ENCODE assay signal across 13 cellular contexts in genomic region chr6:118679293-118679692, GRCh38. TPM values are rescaled to one million over a fixed set of nuclear protein-coding genes. Genes with fewer than 3 reads are reported as not detected.
DNase-seq lines count a peak whose midpoint lies in the region; ATAC-seq and TF ChIP-seq lines count a peak whose summit lies in the region.
"Had no signal": no experiment of that assay in that cellular context is flagged by ENCODE, and none has a peak within 500 bp of the region (broad histone marks: within the 10 kb centered on the region; RNA-seq: fewer than 3 reads in every experiment).

No MANE protein-coding gene starts in this region.

- H3K9me3 ChIP-seq in T-helper 17 cell (ENCODE audit: control insufficient read depth, low read length, poor library complexity, severe bottlenecking) (no peaks in the 10 kb centered on the region), heart left ventricle (no peaks in the 10 kb centered on the region), left lung (no peaks in the 10 kb centered on the region)
- H3K9me3 ChIP-seq: vagina had no signal

- peaks cover 9% of the 10 kb centered on the region for H3K36me3 Mint-ChIP-seq in activated naive CD4-positive, alpha-beta T cell treated with anti-CD3 and anti-CD28 coated beads, Interleukin-2, amount 50 U/mL, for 24 hours
- H3K36me3 Mint-ChIP-seq in activated naive CD4-positive, alpha-beta T cell treated with anti-CD3 and anti-CD28 coated beads, Interleukin-2, amount 50 U/mL, for 72 hours, result peaks cover 7 to 29% of the 10 kb centered on the region in 2 donors
- no peaks in the 10 kb centered on the region for H3K36me3 Mint-ChIP-seq in T-helper 17 cell (ENCODE audit: low read depth)

- H3K9me3 Mint-ChIP-seq in activated naive CD4-positive, alpha-beta T cell treated with anti-CD3 and anti-CD28 coated beads, Interleukin-2, amount 50 U/mL, for 24 hours, result peaks cover 9% of the 10 kb centered on the region
- peaks cover 12 to 13% of the 10 kb centered on the region in 2 donors for H3K9me3 Mint-ChIP-seq in activated naive CD4-positive, alpha-beta T cell treated with anti-CD3 and anti-CD28 coated beads, Interleukin-2, amount 50 U/mL, for 72 hours
- H3K9me3 Mint-ChIP-seq: memory B cell had no signal

- peak overlapping the region; percentile 12 for H3K4me3 Mint-ChIP-seq in activated naive CD4-positive, alpha-beta T cell treated with anti-CD3 and anti-CD28 coated beads, Interleukin-2, amount 50 U/mL, for 24 hours
- H3K4me3 Mint-ChIP-seq in T-helper 17 cell, result no peak overlapping the region
- H3K4me3 Mint-ChIP-seq: memory B cell had no signal

- H3K27ac Mint-ChIP-seq in activated naive CD4-positive, alpha-beta T cell treated with anti-CD3 and anti-CD28 coated beads, Interleukin-2, amount 50 U/mL, for 24 hours, result peak overlapping the region; percentile 69
- peak overlapping the region in 1 of 2 donors; percentile 62 for H3K27ac Mint-ChIP-seq in activated naive CD4-positive, alpha-beta T cell treated with anti-CD3 and anti-CD28 coated beads, Interleukin-2, amount 50 U/mL, for 72 hours
- H3K27ac Mint-ChIP-seq in T-helper 17 cell, result peak overlapping the region; percentile 77
- H3K27ac Mint-ChIP-seq: memory B cell had no signal

- H3K4me1 ChIP-seq in heart left ventricle (peaks cover 0 to 8% (median 0%) of the 10 kb centered on the region in 12 donors), left lung (no peaks in the 10 kb centered on the region)
- H3K4me1 ChIP-seq: vagina had no signal

- H3K36me3 ChIP-seq in heart left ventricle (no peaks in the 10 kb centered on the region), left lung (no peaks in the 10 kb centered on the region)
- H3K36me3 ChIP-seq: vagina had no signal

- no peak for TF ChIP-seq POLR2A in heart left ventricle (IDR thresholded peaks at IDR 0.05)

- H3K27ac ChIP-seq in heart left ventricle (no peak overlapping the region), left lung (no peak overlapping the region)
- H3K27ac ChIP-seq: vagina had no signal

- H3K4me1 Mint-ChIP-seq in activated naive CD4-positive, alpha-beta T cell treated with anti-CD3 and anti-CD28 coated beads, Interleukin-2, amount 50 U/mL, for 24 hours, result peaks cover 80% of the 10 kb centered on the region
- peaks cover 44% of the 10 kb centered on the region for H3K4me1 Mint-ChIP-seq in T-helper 17 cell

- intact Hi-C loops in heart left ventricle (cut with DNase I) (no loop called here), left lung (cut with DNase I) (no loop called here)

- no peak for DNase-seq in activated naive CD4-positive, alpha-beta T cell treated with anti-CD3 and anti-CD28 coated beads, Interleukin-2, amount 50 U/mL, for 72 hours (ENCODE audit: low spot score in 2 of 2)
- DNase-seq in T-helper 17 cell, result no peak
- DNase-seq in fibroblast of the aortic adventitia (ENCODE audit: low read depth), result peak; percentile 39
- DNase-seq in heart left ventricle, result no peak
- DNase-seq in left lung, result no peak
- DNase-seq: effector memory CD4-positive, alpha-beta T cell; hypothalamus; occipital lobe had no signal

- no peak for TF ChIP-seq CTCF in fibroblast of the aortic adventitia (IDR thresholded peaks at IDR 0.05; ENCODE audit: insufficient read depth, low read length)
- TF ChIP-seq CTCF in heart left ventricle (IDR thresholded peaks at IDR 0.05), result no peak
- no peak for TF ChIP-seq CTCF in left lung (IDR thresholded peaks at IDR 0.05)

- no peaks in the 10 kb centered on the region for H3K27me3 Mint-ChIP-seq in activated naive CD4-positive, alpha-beta T cell treated with anti-CD3 and anti-CD28 coated beads, Interleukin-2, amount 50 U/mL, for 24 hours
- H3K27me3 Mint-ChIP-seq in T-helper 17 cell, result no peaks in the 10 kb centered on the region
- H3K27me3 Mint-ChIP-seq: memory B cell had no signal

- no peak for ATAC-seq in activated naive CD4-positive, alpha-beta T cell treated with anti-CD3 and anti-CD28 coated beads, Interleukin-2, amount 50 U/mL, for 72 hours
- no peak for ATAC-seq in T-helper 17 cell
- no peak for ATAC-seq in heart left ventricle
- no peak for ATAC-seq in HG02678 (IDR thresholded peaks at IDR 0.05; ENCODE audit: unreplicated experiment)
- no peak for ATAC-seq in left lung
- no peak for ATAC-seq in GM18519 (IDR thresholded peaks at IDR 0.05; ENCODE audit: low FRiP score, unreplicated experiment)

- 83 to 92% (median 87%) methylated on average over 1 of the region's 1 CpG for WGBS in heart left ventricle, 4 donors

- H3K27me3 ChIP-seq in heart left ventricle, result no peaks in the 10 kb centered on the region
- no peaks in the 10 kb centered on the region for H3K27me3 ChIP-seq in left lung
- H3K27me3 ChIP-seq: vagina had no signal

- H3K4me3 ChIP-seq in fibroblast of the aortic adventitia (ENCODE audit: low read depth, low read length) (no peak overlapping the region), heart left ventricle (no peak overlapping the region), left lung (no peak overlapping the region)
- H3K4me3 ChIP-seq: vagina had no signal

RNA-seq across cellular contexts. Expression of gene CEP85L, which starts 27.9 kb away (rescaled TPM):
- total RNA-seq in activated naive CD4-positive, alpha-beta T cell treated with anti-CD3 and anti-CD28 coated beads, Interleukin-2, amount 50 U/mL, for 72 hours, result 10 to 100 TPM; 38.5 to 41.3 TPM
- 10 to 100 TPM; 87.6 to 95.6 TPM for total RNA-seq in T-helper 17 cell
- total RNA-seq in fibroblast of the aortic adventitia (ENCODE audit: low replicate concordance), result 10.8 and 17.1 TPM in 2 replicates
- 10 to 100 TPM in 1 of 9 donors, 1 to 10 TPM in 8; 5.1 to 14.4 (median 7.6) TPM for total RNA-seq in heart left ventricle
- polyA plus RNA-seq in heart left ventricle, result 1 to 10 TPM; 1.9 to 7.7 TPM
- 10 to 100 TPM in 1 of 2 donors, 1 to 10 TPM in 1; 9.2 to 11.3 TPM for total RNA-seq in left lung
